8 cellular contexts compared by ENCODE assay signal in the genomic region with DNA sequence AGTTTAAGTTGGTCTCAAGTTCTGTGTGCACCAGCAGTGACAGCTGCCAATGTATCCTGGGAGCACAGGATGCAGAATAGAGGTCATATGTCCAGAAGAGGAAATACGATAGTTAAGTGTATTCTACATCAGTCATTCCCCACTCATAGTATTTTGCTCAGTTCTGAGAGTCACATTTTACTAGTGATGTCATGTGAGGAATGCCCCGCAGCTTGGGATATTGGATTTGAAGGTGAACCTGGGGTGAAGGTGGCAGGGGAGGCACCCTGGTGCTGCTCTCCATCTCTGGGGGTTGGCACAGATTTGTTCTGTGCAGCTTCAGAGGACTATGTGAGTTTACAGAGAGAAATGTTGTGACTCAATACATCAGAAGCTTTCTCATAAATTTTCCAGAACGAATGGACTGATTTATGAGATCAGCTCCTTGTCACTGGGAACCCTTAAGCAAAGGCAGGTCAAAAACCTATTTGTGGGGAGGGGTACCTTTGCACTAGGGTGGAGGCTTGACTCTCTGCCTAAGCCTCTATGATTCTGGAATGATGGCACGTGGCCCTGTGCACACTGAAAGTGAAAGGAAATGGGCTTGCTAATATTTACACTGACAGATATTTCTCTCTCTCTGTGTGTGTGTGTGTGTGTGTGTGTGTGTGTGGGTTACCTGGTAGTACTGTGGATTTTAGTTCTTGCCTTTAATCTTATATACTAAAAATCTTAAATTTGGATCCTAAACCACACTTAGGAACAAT.
DNase-seq lines count a peak whose midpoint lies in the region; ATAC-seq, FAIRE-seq and TF ChIP-seq lines count a peak whose summit lies in the region.

No MANE protein-coding gene starts in this region.

- H3K4me2 ChIP-seq in osteoblast (ENCODE audit: insufficient read depth, low read length): peak overlapping the region; percentile 74

- H3K27ac Mint-ChIP-seq in activated naive CD4-positive, alpha-beta T cell treated with anti-CD3 and anti-CD28 coated beads, Interleukin-2, amount 50 U/mL, for 72 hours: peak overlapping the region; percentile 32 to 86
- H3K27ac Mint-ChIP-seq in chondrocyte (ENCODE audit: unreplicated experiment): no peak overlapping the region

- no peaks in the 10 kb centered on the region for H3K9me3 ChIP-seq in osteoblast (ENCODE audit: low read depth, low read length)

- peaks cover 5% of the 10 kb centered on the region for H3K4me1 ChIP-seq in osteoblast (ENCODE audit: insufficient read depth, low read length)

- H3K9me3 Mint-ChIP-seq in activated naive CD4-positive, alpha-beta T cell treated with anti-CD3 and anti-CD28 coated beads, Interleukin-2, amount 50 U/mL, for 72 hours: peaks cover 0 to 4% of the 10 kb centered on the region in 2 donors
- H3K9me3 Mint-ChIP-seq in chondrocyte (ENCODE audit: low read depth): peaks cover 7% of the 10 kb centered on the region

- H3K27me3 ChIP-seq in osteoblast (ENCODE audit: insufficient read depth, low read length): no peaks in the 10 kb centered on the region

- H3K36me3 ChIP-seq in osteoblast (ENCODE audit: insufficient read depth, low read length): no peaks in the 10 kb centered on the region

- no peak for FAIRE-seq in frontal cortex (lab: Jason Lieb, UNC)

- ATAC-seq in GM21717 (IDR thresholded peaks at IDR 0.05; ENCODE audit: unreplicated experiment): peak; percentile 69
- ATAC-seq in activated naive CD4-positive, alpha-beta T cell treated with anti-CD3 and anti-CD28 coated beads, Interleukin-2, amount 50 U/mL, for 72 hours: peak; percentile 48 to 60

- CTCF ChIA-PET in GM10248 (lab: Yijun Ruan, JAX): interaction anchor here (0.7 to 1.0 kb wide), 2 partner anchors 12 to 387 kb away, joined by 3 to 4 read pairs; no protein-coding TSS in a partner anchor

- peak; percentile 27 for DNase-seq in GM10248 (ENCODE audit: extremely low spot score)
- DNase-seq in NCI-H1694 (lab: John Stamatoyannopoulos, UW): peak; percentile 12
- DNase-seq in activated naive CD4-positive, alpha-beta T cell treated with anti-CD3 and anti-CD28 coated beads, Interleukin-2, amount 50 U/mL, for 72 hours (ENCODE audit: low spot score in 2 of 2): peak in 1 of 2 donors; percentile 3
- no peak for DNase-seq in osteoblast (ENCODE audit: insufficient read length, low spot score, missing footprints)
- DNase-seq in NCI-H524 treated with DMSO at 0.1 percent for 48 hours (lab: John Stamatoyannopoulos, UW): no peak
- DNase-seq in frontal cortex (ENCODE audit: low spot score in 2 of 2): no peak
- DNase-seq in chondrocyte (ENCODE audit: low spot score): no peak

- H3K79me2 ChIP-seq in osteoblast (ENCODE audit: insufficient read depth, low read length): no peaks in the 10 kb centered on the region

- TF ChIP-seq CTCF in GM10248 (IDR thresholded peaks at IDR 0.05; ENCODE audit: control extremely low read depth, extremely low read depth, low read depth, missing control alignments): no peak
- TF ChIP-seq CTCF in osteoblast (IDR thresholded peaks at IDR 0.05; ENCODE audit: extremely low read depth, low read depth, low read length): no peak
- no peak for TF ChIP-seq CTCF in chondrocyte (IDR thresholded peaks at IDR 0.05)

- POLR2A ChIA-PET in GM10248 (lab: Yijun Ruan, JAX): no interaction called here

- no peaks in the 10 kb centered on the region for H3K27me3 Mint-ChIP-seq in chondrocyte (ENCODE audit: low read depth)

- H3K4me3 Mint-ChIP-seq in chondrocyte (ENCODE audit: unreplicated experiment): no peak overlapping the region

- H3K4me3 ChIP-seq in osteoblast (ENCODE audit: insufficient read depth, low read length): peak overlapping the region; percentile 49

- peaks cover 4 to 6% of the 10 kb centered on the region in 2 donors for H3K36me3 Mint-ChIP-seq in activated naive CD4-positive, alpha-beta T cell treated with anti-CD3 and anti-CD28 coated beads, Interleukin-2, amount 50 U/mL, for 72 hours
- H3K36me3 Mint-ChIP-seq in chondrocyte (ENCODE audit: low read depth): peaks cover 2% of the 10 kb centered on the region

- H3K4me1 Mint-ChIP-seq in chondrocyte (ENCODE audit: low read depth): peaks cover 17% of the 10 kb centered on the region

- peak overlapping the region; percentile 32 for H2AFZ ChIP-seq in osteoblast (ENCODE audit: low read length)

- H4K20me1 ChIP-seq in osteoblast (ENCODE audit: insufficient read depth, low read length): no peaks in the 10 kb centered on the region

- no peak overlapping the region for H3K27ac ChIP-seq in osteoblast (ENCODE audit: low read depth, low read length)

Comparison
In these comparisons a context has a peak if more than half of its experiments do, and no peak if none do; other contexts are left out.
1. DNase-seq: peak in GM10248 (single experiment) and NCI-H1694 (single experiment); none in osteoblast (single experiment), NCI-H524 treated with DMSO at 0.1 percent for 48 hours (single experiment), frontal cortex (0 of 2) and chondrocyte (single experiment).